Comparison of ENCODE assay signal across 10 cellular contexts in genomic region chr1:91609571-91609970, GRCh38.
A peak's percentile ranks its signal among the peaks of the same experiment; 100 is the strongest.
DNase-seq lines count a peak whose midpoint lies in the region; ATAC-seq and TF ChIP-seq lines count a peak whose summit lies in the region.
"Had no signal": no experiment of that assay in that cellular context is flagged by ENCODE, and none has a peak within 500 bp of the region (broad histone marks: within the 10 kb centered on the region; RNA-seq: fewer than 3 reads in every experiment).

No MANE protein-coding gene starts in this region.

- H2AFZ ChIP-seq in smooth muscle cell (ENCODE audit: low read depth), result no peak overlapping the region

- H3K4me1 ChIP-seq in smooth muscle cell (ENCODE audit: low read depth), result peaks cover 33% of the 10 kb centered on the region

- H3K9ac ChIP-seq in smooth muscle cell (ENCODE audit: low read depth), result peak overlapping the region; percentile 23

- TF ChIP-seq CTCF in RWPE1 (conservative IDR thresholded peaks at IDR 0.05; ENCODE audit: low read depth) (no peak), fibroblast of the aortic adventitia (IDR thresholded peaks at IDR 0.05; ENCODE audit: insufficient read depth, low read length) (no peak), smooth muscle cell (IDR thresholded peaks at IDR 0.05; ENCODE audit: borderline replicate concordance, insufficient read depth, poor library complexity, severe bottlenecking) (no peak)

- no peak for ATAC-seq in HG02759 (IDR thresholded peaks at IDR 0.05; ENCODE audit: unreplicated experiment)
- no peak for ATAC-seq in GM21619 (IDR thresholded peaks at IDR 0.05; ENCODE audit: unreplicated experiment)

- peak overlapping the region; percentile 76 for H3K4me2 ChIP-seq in smooth muscle cell

- no peaks in the 10 kb centered on the region for H3K9me3 ChIP-seq in smooth muscle cell (replicated peaks; ENCODE audit: low read depth)

- no peaks in the 10 kb centered on the region for H3K27me3 ChIP-seq in smooth muscle cell (ENCODE audit: low read depth)

- POLR2A ChIA-PET in RWPE1 (lab: Yijun Ruan, JAX; ENCODE audit: low non-redundant PET), result no interaction called here

- no peaks in the 10 kb centered on the region for H4K20me1 ChIP-seq in smooth muscle cell (ENCODE audit: low read depth)

- H3K79me2 ChIP-seq in smooth muscle cell (ENCODE audit: low read depth), result no peaks in the 10 kb centered on the region

- H3K27ac ChIP-seq in RWPE1 (peak overlapping the region; percentile 43), smooth muscle cell (ENCODE audit: low read depth) (peak overlapping the region; percentile 77)

- H3F3A ChIP-seq in smooth muscle cell (ENCODE audit: low read depth), result peaks cover 21% of the 10 kb centered on the region

- WGBS in smooth muscle cell (ENCODE audit: low lambda C conversion rate), result 47% methylated on average over 5 of the region's 5 CpGs

- CTCF ChIA-PET in RWPE1 (lab: Yijun Ruan, JAX), result interaction anchor here (1.6 kb wide), 1 partner anchor 12 kb away, joined by 3 read pairs; no protein-coding TSS in a partner anchor

- peak; percentile 48 for DNase-seq in GM04504 (ENCODE audit: low read depth)
- peak; percentile 76 for DNase-seq in RWPE1 (ENCODE audit: low spot score)
- peak; percentile 75 for DNase-seq in fibroblast of the aortic adventitia (ENCODE audit: low read depth)
- no peak for DNase-seq in smooth muscle cell (lab: John Stamatoyannopoulos, UW; ENCODE audit: unreplicated experiment)
- DNase-seq in hypothalamus (lab: John Stamatoyannopoulos, UW), result no peak
- DNase-seq in COLO829 (ENCODE audit: low spot score), result no peak
- DNase-seq: amniotic stem cell, NCI-H774 had no signal

- H3K36me3 ChIP-seq in smooth muscle cell (ENCODE audit: low read depth), result no peaks in the 10 kb centered on the region

- H3K4me3 ChIP-seq in fibroblast of the aortic adventitia (ENCODE audit: low read depth, low read length), result no peak overlapping the region
- H3K4me3 ChIP-seq in smooth muscle cell, result no peak overlapping the region

Comparison
In these comparisons a context has a peak if more than half of its experiments do, and no peak if none do; other contexts are left out.
1. DNase-seq: peak in GM04504 (single experiment), RWPE1 (single experiment) and fibroblast of the aortic adventitia (single experiment); none in smooth muscle cell (single experiment), hypothalamus (0 of 51) and COLO829 (single experiment).